Comparison of ENCODE assay signal across 14 cellular contexts in genomic region chr10:46298346-46299266, GRCh38. TPM values are rescaled to one million over a fixed set of nuclear protein-coding genes. Genes with fewer than 3 reads are reported as not detected.
DNase-seq lines count a peak whose midpoint lies in the region; ATAC-seq and TF ChIP-seq lines count a peak whose summit lies in the region.
"Had no signal": no experiment of that assay in that cellular context is flagged by ENCODE, and none has a peak within 500 bp of the region (broad histone marks: within the 10 kb centered on the region; RNA-seq: fewer than 3 reads in every experiment).

No MANE protein-coding gene starts in this region.

- no peak overlapping the region for H3K4me3 Mint-ChIP-seq in activated T-cell treated with anti-CD3 and anti-CD28 coated beads, Interleukin-2, amount 50 U/mL, for 24 hours
- no peak overlapping the region for H3K4me3 Mint-ChIP-seq in activated naive CD8-positive, alpha-beta T cell treated with anti-CD3 and anti-CD28 coated beads, Interleukin-2, amount 10 ng/mL, durations not matched to agents 7 days and 5 days
- H3K4me3 Mint-ChIP-seq in stimulated activated effector memory CD8-positive, alpha-beta T cell treated with anti-CD3 and anti-CD28 coated beads, Interleukin-12 subunit alpha, Interleukin-12 subunit beta, amount 100 ng/mL, for 72 hours, result no peak overlapping the region

- H3K27ac Mint-ChIP-seq in activated T-cell treated with anti-CD3 and anti-CD28 coated beads, Interleukin-2, amount 50 U/mL, for 24 hours, result no peak overlapping the region
- peak overlapping the region; percentile 53 for H3K27ac Mint-ChIP-seq in activated naive CD8-positive, alpha-beta T cell treated with anti-CD3 and anti-CD28 coated beads, Interleukin-2, amount 10 ng/mL, durations not matched to agents 7 days and 5 days
- peak overlapping the region; percentile 35 for H3K27ac Mint-ChIP-seq in stimulated activated effector memory CD8-positive, alpha-beta T cell treated with anti-CD3 and anti-CD28 coated beads, Interleukin-12 subunit alpha, Interleukin-12 subunit beta, amount 100 ng/mL, for 72 hours

- no peaks in the 10 kb centered on the region for H3K36me3 Mint-ChIP-seq in activated T-cell treated with anti-CD3 and anti-CD28 coated beads, Interleukin-2, amount 50 U/mL, for 24 hours (ENCODE audit: low read depth)
- H3K36me3 Mint-ChIP-seq in activated naive CD8-positive, alpha-beta T cell treated with anti-CD3 and anti-CD28 coated beads, Interleukin-2, amount 10 ng/mL, durations not matched to agents 7 days and 5 days, result no peaks in the 10 kb centered on the region
- no peaks in the 10 kb centered on the region for H3K36me3 Mint-ChIP-seq in stimulated activated effector memory CD8-positive, alpha-beta T cell treated with anti-CD3 and anti-CD28 coated beads, Interleukin-12 subunit alpha, Interleukin-12 subunit beta, amount 100 ng/mL, for 72 hours

- no peaks in the 10 kb centered on the region for H3K27me3 Mint-ChIP-seq in activated T-cell treated with anti-CD3 and anti-CD28 coated beads, Interleukin-2, amount 50 U/mL, for 24 hours
- no peaks in the 10 kb centered on the region for H3K27me3 Mint-ChIP-seq in activated naive CD8-positive, alpha-beta T cell treated with anti-CD3 and anti-CD28 coated beads, Interleukin-2, amount 10 ng/mL, durations not matched to agents 7 days and 5 days

- CTCF ChIA-PET in HEK293T (lab: Yijun Ruan, JAX), result no interaction called here

- POLR2A ChIA-PET in activated naive CD8-positive, alpha-beta T cell treated with anti-CD3 and anti-CD28 coated beads, Interleukin-2, amount 10 ng/mL, durations not matched to agents 7 days and 5 days (lab: Charles Lee), result interaction anchor here (0.6 to 1.6 kb wide), 3 partner anchors 14 to 271 kb away, joined by 4 to 6 read pairs (median 5); no protein-coding TSS in a partner anchor
- POLR2A ChIA-PET in HEK293T (lab: Yijun Ruan, JAX), result no interaction called here

- peak; percentile 26 for DNase-seq in activated T-cell treated with anti-CD3 and anti-CD28 coated beads, Interleukin-2, amount 50 U/mL, for 24 hours
- DNase-seq in activated T-cell treated with anti-CD3 and anti-CD28 coated beads for 4 hours (no peak), MV-4-11 (lab: John Stamatoyannopoulos, UW) (peak; percentile 79), HEK293T (ENCODE audit: extremely low spot score) (no peak), NCI-H187 (lab: John Stamatoyannopoulos, UW) (no peak)
- DNase-seq in activated naive CD8-positive, alpha-beta T cell treated with anti-CD3 and anti-CD28 coated beads, Interleukin-2, amount 10 ng/mL, durations not matched to agents 7 days and 5 days, result peak; percentile 28
- no peak for DNase-seq in stimulated activated effector memory CD8-positive, alpha-beta T cell treated with anti-CD3 and anti-CD28 coated beads, Interleukin-12 subunit alpha, Interleukin-12 subunit beta, amount 100 ng/mL, for 72 hours (ENCODE audit: low spot score in 2 of 2)
- DNase-seq in stimulated activated CD4-positive, alpha-beta T cell treated with anti-CD3 and anti-CD28 coated beads, Interleukin-12 subunit alpha, Interleukin-12 subunit beta, amount 100 ng/mL, for 4 hours, result no peak
- DNase-seq: dermis blood vessel endothelial cell, DMS53, upper lobe of right lung had no signal

- peaks cover 24% of the 10 kb centered on the region for H3K4me1 Mint-ChIP-seq in activated T-cell treated with anti-CD3 and anti-CD28 coated beads, Interleukin-2, amount 50 U/mL, for 24 hours (ENCODE audit: low read depth)
- peaks cover 22% of the 10 kb centered on the region for H3K4me1 Mint-ChIP-seq in activated naive CD8-positive, alpha-beta T cell treated with anti-CD3 and anti-CD28 coated beads, Interleukin-2, amount 10 ng/mL, durations not matched to agents 7 days and 5 days
- H3K4me1 Mint-ChIP-seq in stimulated activated effector memory CD8-positive, alpha-beta T cell treated with anti-CD3 and anti-CD28 coated beads, Interleukin-12 subunit alpha, Interleukin-12 subunit beta, amount 100 ng/mL, for 72 hours, result peaks cover 17% of the 10 kb centered on the region

- peak; percentile 54 for ATAC-seq in activated naive CD8-positive, alpha-beta T cell treated with anti-CD3 and anti-CD28 coated beads, Interleukin-2, amount 10 ng/mL, durations not matched to agents 7 days and 5 days (ENCODE audit: low read depth)
- no peak for ATAC-seq in stimulated activated effector memory CD8-positive, alpha-beta T cell treated with anti-CD3 and anti-CD28 coated beads, Interleukin-12 subunit alpha, Interleukin-12 subunit beta, amount 100 ng/mL, for 72 hours
- ATAC-seq: upper lobe of right lung had no signal

- no peaks in the 10 kb centered on the region for H3K9me3 Mint-ChIP-seq in activated T-cell treated with anti-CD3 and anti-CD28 coated beads, Interleukin-2, amount 50 U/mL, for 24 hours
- H3K9me3 Mint-ChIP-seq in activated naive CD8-positive, alpha-beta T cell treated with anti-CD3 and anti-CD28 coated beads, Interleukin-2, amount 10 ng/mL, durations not matched to agents 7 days and 5 days, result no peaks in the 10 kb centered on the region
- no peaks in the 10 kb centered on the region for H3K9me3 Mint-ChIP-seq in stimulated activated effector memory CD8-positive, alpha-beta T cell treated with anti-CD3 and anti-CD28 coated beads, Interleukin-12 subunit alpha, Interleukin-12 subunit beta, amount 100 ng/mL, for 72 hours

TF ChIP-seq in HEK293T, 16 proteins besides CTCF, POLR2A, EP300 and RAD21:
- TF ChIP-seq PKNOX1 (IDR thresholded peaks at IDR 0.05) (no peak), SUZ12 (IDR thresholded peaks at IDR 0.05) (no peak), ARNT (IDR thresholded peaks at IDR 0.05) (no peak), FOXK2 (IDR thresholded peaks at IDR 0.05) (no peak)

RNA-seq across cellular contexts. Expression of gene ANTXRL, which starts 11.8 kb away (rescaled TPM):
- not detected for total RNA-seq in activated naive CD8-positive, alpha-beta T cell treated with anti-CD3 and anti-CD28 coated beads, Interleukin-2, amount 10 ng/mL, durations not matched to agents 7 days and 5 days
- total RNA-seq: ascending aorta; dermis blood vessel endothelial cell; LHCN-M2; T-helper 2 cell treated with Interferon-gamma antibody and Interleukin-4, amounts not matched to agents 100 ng/mL and 5 ng/mL, for 36 hours; upper lobe of right lung had no signal

Comparison
In these comparisons a context has a peak if more than half of its experiments do, and no peak if none do; other contexts are left out.
1. DNase-seq: peak in activated T-cell treated with anti-CD3 and anti-CD28 coated beads, Interleukin-2, amount 50 U/mL, for 24 hours (single experiment), MV-4-11 (single experiment) and activated naive CD8-positive, alpha-beta T cell treated with anti-CD3 and anti-CD28 coated beads, Interleukin-2, amount 10 ng/mL, durations not matched to agents 7 days and 5 days (single experiment); none in activated T-cell treated with anti-CD3 and anti-CD28 coated beads for 4 hours (single experiment), stimulated activated effector memory CD8-positive, alpha-beta T cell treated with anti-CD3 and anti-CD28 coated beads, Interleukin-12 subunit alpha, Interleukin-12 subunit beta, amount 100 ng/mL, for 72 hours (0 of 2), HEK293T (single experiment), stimulated activated CD4-positive, alpha-beta T cell treated with anti-CD3 and anti-CD28 coated beads, Interleukin-12 subunit alpha, Interleukin-12 subunit beta, amount 100 ng/mL, for 4 hours (single experiment) and NCI-H187 (0 of 2).